Comparison of ENCODE assay signal across 31 cellular contexts in the genomic region with DNA sequence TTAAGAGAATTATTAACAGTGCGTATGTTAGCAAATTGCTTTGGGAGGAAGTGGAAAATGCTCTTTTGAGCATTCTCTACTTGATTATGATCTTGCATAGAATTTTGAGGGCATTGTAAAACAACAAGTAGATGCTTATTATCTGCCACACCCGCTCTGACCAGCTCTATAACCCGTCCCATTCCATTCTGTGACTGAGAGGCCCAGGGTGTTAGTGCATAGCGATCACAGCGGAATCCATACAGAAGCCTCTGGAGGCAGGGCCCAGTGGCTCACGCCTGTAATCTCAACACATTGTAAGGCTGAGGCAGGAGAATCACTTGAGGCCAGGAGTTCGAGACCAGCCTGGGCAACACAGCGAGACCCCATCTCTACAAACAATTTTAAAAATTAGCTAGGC. TPM values are rescaled to one million over a fixed set of nuclear protein-coding genes. Genes with fewer than 3 reads are reported as not detected.
A peak's percentile ranks its signal among the peaks of the same experiment; 100 is the strongest.
DNase-seq lines count a peak whose midpoint lies in the region; ATAC-seq, FAIRE-seq and TF ChIP-seq lines count a peak whose summit lies in the region.
"Had no signal": no experiment of that assay in that cellular context is flagged by ENCODE, and none has a peak within 500 bp of the region (broad histone marks: within the 10 kb centered on the region; RNA-seq: fewer than 3 reads in every experiment).

No MANE protein-coding gene starts in this region.

- TF ChIP-seq CTCF in K562 (IDR thresholded peaks at IDR 0.05 in 2 of 3, conservative IDR thresholded peaks at IDR 0.05 in 1 of 3; ENCODE audit: insufficient read depth in 2 of 3, low read depth in 1 of 3, low read length in 3 of 3) (no peak), osteoblast (IDR thresholded peaks at IDR 0.05; ENCODE audit: extremely low read depth, low read depth, low read length) (no peak)

- ATAC-seq in K562 (no peak), HG02852 (IDR thresholded peaks at IDR 0.05; ENCODE audit: unreplicated experiment) (no peak), GM19463 (IDR thresholded peaks at IDR 0.05; ENCODE audit: unreplicated experiment) (no peak)
- ATAC-seq: HCT116; HepG2; stimulated activated effector memory CD8-positive, alpha-beta T cell treated with anti-CD3 and anti-CD28 coated beads, Interleukin-12 subunit alpha, Interleukin-12 subunit beta, amount 100 ng/mL, for 72 hours had no signal

- H3K9ac ChIP-seq in BLaER1 treated with 17β-estradiol and CSF1 and Interleukin-3, amounts not matched to agents 10 nM and 100 nM, result peak overlapping the region; percentile 76 to 88 (median 85)
- H3K9ac ChIP-seq in K562 (ENCODE audit: insufficient read depth in 1 of 2, low read depth in 2 of 2, low read length in 2 of 2), result no peak overlapping the region

- BruUV-seq in K562 (replicated peaks; lab: Mats Ljungman, UMichigan), result no TSS peak

- no peak overlapping the region for H2AFZ ChIP-seq in K562 (ENCODE audit: low read depth, low read length)
- H2AFZ ChIP-seq in osteoblast (ENCODE audit: low read length), result no peak overlapping the region

- no peak for TF ChIP-seq EP300 in K562 (IDR thresholded peaks at IDR 0.05; ENCODE audit: low read length)

- no peak overlapping the region for H3K4me3 Mint-ChIP-seq in T-helper 2 cell treated with Interferon-gamma antibody and Interleukin-4, amounts not matched to agents 5 μg/mL and 100 μg/mL, for 36 hours
- H3K4me3 Mint-ChIP-seq: activated naive CD8-positive, alpha-beta T cell; memory B cell; naive B cell; stimulated activated effector memory CD8-positive, alpha-beta T cell treated with anti-CD3 and anti-CD28 coated beads, Interleukin-12 subunit alpha, Interleukin-12 subunit beta, amount 100 ng/mL, for 72 hours had no signal

- FAIRE-seq in K562 (lab: Jason Lieb, UNC), result no peak
- FAIRE-seq: endometrium, GM12892, HepG2, kidney had no signal

- 66% methylated on average over 8 of the region's 8 CpGs for WGBS in K562 (ENCODE audit: insufficient coverage, low coverage, missing lambda C conversion rate)

- H3K9me3 Mint-ChIP-seq in T-helper 2 cell treated with Interferon-gamma antibody and Interleukin-4, amounts not matched to agents 5 μg/mL and 100 μg/mL, for 36 hours, result no peaks in the 10 kb centered on the region
- H3K9me3 Mint-ChIP-seq: stimulated activated effector memory CD8-positive, alpha-beta T cell treated with anti-CD3 and anti-CD28 coated beads, Interleukin-12 subunit alpha, Interleukin-12 subunit beta, amount 100 ng/mL, for 72 hours had no signal

- POLR2A ChIA-PET in K562 (lab: Yijun Ruan, JAX), result interaction anchor here (0.6 to 0.9 kb wide), 2 partner anchors 13 to 56 kb away, joined by 3 read pairs; no protein-coding TSS in a partner anchor

- no peak overlapping the region for H3K27ac Mint-ChIP-seq in T-helper 2 cell treated with Interferon-gamma antibody and Interleukin-4, amounts not matched to agents 5 μg/mL and 100 μg/mL, for 36 hours
- H3K27ac Mint-ChIP-seq: activated naive CD8-positive, alpha-beta T cell; CD4-positive, CD25-positive, alpha-beta regulatory T cell; memory B cell; stimulated activated effector memory CD8-positive, alpha-beta T cell treated with anti-CD3 and anti-CD28 coated beads, Interleukin-12 subunit alpha, Interleukin-12 subunit beta, amount 100 ng/mL, for 72 hours had no signal

- TF ChIP-seq POLR2A in K562 (conservative IDR thresholded peaks at IDR 0.05), result no peak

- peaks cover 3% of the 10 kb centered on the region for H3K4me1 Mint-ChIP-seq in T-helper 2 cell treated with Interferon-gamma antibody and Interleukin-4, amounts not matched to agents 5 μg/mL and 100 μg/mL, for 36 hours (ENCODE audit: low read depth)
- H3K4me1 Mint-ChIP-seq: memory B cell; stimulated activated effector memory CD8-positive, alpha-beta T cell treated with anti-CD3 and anti-CD28 coated beads, Interleukin-12 subunit alpha, Interleukin-12 subunit beta, amount 100 ng/mL, for 72 hours had no signal

- DNase-seq in LHCN-M2 (ENCODE audit: low read depth), result peak; percentile 19
- no peak for DNase-seq in K562 (ENCODE audit: extremely low read depth in 1 of 4, low spot score in 3 of 4)
- no peak for DNase-seq in osteoblast (ENCODE audit: insufficient read length, low spot score, missing footprints)
- DNase-seq in T-helper 2 cell treated with Interferon-gamma antibody and Interleukin-4, amounts not matched to agents 5 μg/mL and 100 μg/mL, for 36 hours (ENCODE audit: low spot score), result no peak
- DNase-seq: activated CD4-positive, alpha-beta T cell treated with anti-CD3 and anti-CD28 coated beads, Interleukin-2, amount 50 U/mL, for 48 hours; activated CD8-positive, alpha-beta memory T cell treated with anti-CD3 and anti-CD28 coated beads, Interleukin-2, amount 50 U/mL, for 4 hours; aorta; CD4-positive, CD25-positive, alpha-beta regulatory T cell; cortex of kidney; EL; kidney; naive B cell; NCI-H1417; NCI-H2107; NCI-H510A; NK-92 treated with Interleukin-12 subunit alpha and Interleukin-12 subunit beta, amount 100 ng/mL, for 24 hours; occipital lobe; stimulated activated CD4-positive, alpha-beta T cell treated with anti-CD3 and anti-CD28 coated beads, Interleukin-2, amount 100 ng/mL, for 48 hours; T1000; uterus had no signal

- H3K27me3 ChIP-seq in BLaER1 treated with 17β-estradiol and CSF1 and Interleukin-3, amounts not matched to agents 10 nM and 100 nM, result no peaks in the 10 kb centered on the region
- H3K27me3 ChIP-seq in K562 (ENCODE audit: control insufficient read depth in 2 of 2, insufficient read depth in 2 of 2, low read length in 2 of 2) (no peaks in the 10 kb centered on the region), osteoblast (ENCODE audit: insufficient read depth, low read length) (no peaks in the 10 kb centered on the region)
- H3K27me3 ChIP-seq: suprapubic skin, uterus had no signal

- CTCF ChIA-PET in K562 (lab: Yijun Ruan, JAX; ENCODE audit: low intra/inter-chr PET ratio), result no interaction called here

- H3K4me1 ChIP-seq in BLaER1 treated with 17β-estradiol and CSF1 and Interleukin-3, amounts not matched to agents 10 nM and 100 nM, result peaks cover 44 to 81% (median 73%) of the 10 kb centered on the region in 10 experiments
- H3K4me1 ChIP-seq in K562 (replicated peaks in 1 of 2; ENCODE audit: control insufficient read depth in 2 of 2, insufficient read depth in 2 of 2, low read length in 2 of 2), result peaks cover 13 to 27% of the 10 kb centered on the region in 2 experiments; a peak in 4 of 5 replicates
- no peaks in the 10 kb centered on the region for H3K4me1 ChIP-seq in osteoblast (ENCODE audit: insufficient read depth, low read length)
- H3K4me1 ChIP-seq: suprapubic skin, uterus had no signal

- H4K20me1 ChIP-seq in BLaER1 treated with 17β-estradiol and CSF1 and Interleukin-3, amounts not matched to agents 10 nM and 100 nM, result no peaks in the 10 kb centered on the region; a peak in 1 of 22 replicates
- no peaks in the 10 kb centered on the region for H4K20me1 ChIP-seq in K562 (replicated peaks; ENCODE audit: control insufficient read depth, insufficient read depth, low read length)
- H4K20me1 ChIP-seq in osteoblast (ENCODE audit: insufficient read depth, low read length), result no peaks in the 10 kb centered on the region

- no peaks in the 10 kb centered on the region for H3K79me2 ChIP-seq in K562 (ENCODE audit: control insufficient read depth, insufficient read depth, low read length)
- no peaks in the 10 kb centered on the region for H3K79me2 ChIP-seq in osteoblast (ENCODE audit: insufficient read depth, low read length)

- no peaks in the 10 kb centered on the region for H3K9me1 ChIP-seq in K562 (ENCODE audit: control insufficient read depth, insufficient read depth, low read length)

- H3K9me3 ChIP-seq in BLaER1 treated with 17β-estradiol and CSF1 and Interleukin-3, amounts not matched to agents 10 nM and 100 nM (replicated peaks in 1 of 11), result peaks cover 8 to 48% (median 31%) of the 10 kb centered on the region in 11 experiments
- H3K9me3 ChIP-seq in K562 (replicated peaks; ENCODE audit: control insufficient read depth, insufficient read depth, low read depth, low read length), result no peaks in the 10 kb centered on the region
- H3K9me3 ChIP-seq in osteoblast (ENCODE audit: low read depth, low read length), result no peaks in the 10 kb centered on the region
- H3K9me3 ChIP-seq: suprapubic skin, uterus had no signal

- no peaks in the 10 kb centered on the region for H3K36me3 Mint-ChIP-seq in T-helper 2 cell treated with Interferon-gamma antibody and Interleukin-4, amounts not matched to agents 5 μg/mL and 100 μg/mL, for 36 hours (ENCODE audit: low read depth)
- H3K36me3 Mint-ChIP-seq: CD4-positive, CD25-positive, alpha-beta regulatory T cell; stimulated activated effector memory CD8-positive, alpha-beta T cell treated with anti-CD3 and anti-CD28 coated beads, Interleukin-12 subunit alpha, Interleukin-12 subunit beta, amount 100 ng/mL, for 72 hours had no signal

- peaks cover 0 to 10% (median 0%) of the 10 kb centered on the region in 11 experiments; a peak in 1 of 22 replicates for H3K36me3 ChIP-seq in BLaER1 treated with 17β-estradiol and CSF1 and Interleukin-3, amounts not matched to agents 10 nM and 100 nM
- H3K36me3 ChIP-seq in K562 (ENCODE audit: control insufficient read depth, insufficient read depth, low read length) (no peaks in the 10 kb centered on the region), osteoblast (ENCODE audit: insufficient read depth, low read length) (no peaks in the 10 kb centered on the region)
- H3K36me3 ChIP-seq: suprapubic skin, uterus had no signal

- intact Hi-C loops in K562 (cut with micrococcal nuclease), result loop anchor here (5.0 kb wide), 1 partner anchor 40 kb away; the partner anchor contains the start of gene WAC

- peaks cover 13% of the 10 kb centered on the region for H3K27me3 Mint-ChIP-seq in T-helper 2 cell treated with Interferon-gamma antibody and Interleukin-4, amounts not matched to agents 5 μg/mL and 100 μg/mL, for 36 hours (ENCODE audit: low read depth)

- H3K4me2 ChIP-seq in BLaER1 treated with 17β-estradiol and CSF1 and Interleukin-3, amounts not matched to agents 10 nM and 100 nM, result peak overlapping the region; percentile 61 to 94 (median 79)
- H3K4me2 ChIP-seq in K562 (ENCODE audit: insufficient read depth, low read length) (no peak overlapping the region), osteoblast (ENCODE audit: insufficient read depth, low read length) (peak overlapping the region; percentile 32)

- H3K4me3 ChIP-seq in BLaER1 treated with 17β-estradiol and CSF1 and Interleukin-3, amounts not matched to agents 10 nM and 100 nM, result peak overlapping the region in 7 of 10 experiments; percentile 4 to 48 (median 31); a peak in 10 of 20 replicates
- H3K4me3 ChIP-seq in K562 (no peak overlapping the region), osteoblast (ENCODE audit: insufficient read depth, low read length) (no peak overlapping the region)
- H3K4me3 ChIP-seq: suprapubic skin, uterus had no signal

- TF ChIP-seq RAD21 in K562 (CRISPR knock-in tag; conservative IDR thresholded peaks at IDR 0.05 in 1 of 2, IDR thresholded peaks at IDR 0.05 in 1 of 2), result no peak

- in situ Hi-C loops in K562 (cut with MboI), result no loop called here

- H3K27ac ChIP-seq in BLaER1 treated with 17β-estradiol and CSF1 and Interleukin-3, amounts not matched to agents 10 nM and 100 nM, result peak overlapping the region; percentile 79 to 99 (median 96)
- H3K27ac ChIP-seq in K562 (ENCODE audit: extremely low read depth, low read depth, low read length) (no peak overlapping the region), osteoblast (ENCODE audit: low read depth, low read length) (no peak overlapping the region)
- H3K27ac ChIP-seq: suprapubic skin, uterus had no signal

RNA-seq across cellular contexts. Expression of gene WAC, which starts 40.4 kb away (rescaled TPM):
- total RNA-seq in LHCN-M2 (2014; rRNA removed), result 56.5 and 64.7 TPM in 2 replicates
- polyA plus RNA-seq in LHCN-M2 (2012), result 28.5 TPM
- 109 and 323 TPM in 2 replicates for total RNA-seq in K562 (2011; cell fraction: chromatin; rRNA removed; ENCODE audit: low replicate concordance)
- total RNA-seq in K562 (2011; cell fraction: nucleolus; rRNA removed), result 50.0 and 61.3 TPM in 2 replicates
- total RNA-seq in K562 (2011; cell fraction: nucleoplasm; rRNA removed), result 147 and 225 TPM in 2 replicates
- 54.2 and 58.3 TPM in 2 replicates for total RNA-seq in K562 (2014; rRNA removed)
- total RNA-seq in K562 (2014; rRNA removed; fragmentation: Illumina TruSeq; extraction: Trizol), result 83.0 and 94.0 TPM in 2 replicates
- 76.1 and 78.2 TPM in 2 replicates for total RNA-seq in K562 (2015; rRNA removed; fragmentation: Illumina TruSeq; extraction: Trizol)
- 69.8 and 79.9 TPM in 2 replicates for total RNA-seq in K562 (2021)
- 113 and 123 TPM in 2 replicates for polyA plus RNA-seq in K562 (2011; rRNA removed)
- polyA plus RNA-seq in K562 (2011; cell fraction: cytosol; rRNA removed), result 56.4 and 68.4 TPM in 2 replicates
- polyA plus RNA-seq in K562 (2011; cell fraction: nucleus; rRNA removed), result 71.5 and 89.2 TPM in 2 replicates
- polyA plus RNA-seq in K562 (2012), result 51.5 and 71.6 TPM in 2 replicates
- polyA plus RNA-seq in K562 (2014; fragmentation: Illumina TruSeq; extraction: Trizol), result 96.7 and 116 TPM in 2 replicates
- polyA plus RNA-seq in K562 (2014; fragmentation: Nextera tagmentation; extraction: Ambion mirVana), result 10 to 100 TPM; 24.8 to 25.3 TPM
- polyA plus RNA-seq in K562 (2014; rRNA removed), result 51.5 and 56.8 TPM in 2 replicates
- 125 and 138 TPM in 2 replicates for polyA minus RNA-seq in K562 (2011; rRNA and poly(A)+ RNA removed)
- 39.5 and 43.6 TPM in 2 replicates for polyA minus RNA-seq in K562 (2011; cell fraction: cytosol; rRNA and poly(A)+ RNA removed)
- polyA minus RNA-seq in K562 (2011; cell fraction: nucleus; rRNA and poly(A)+ RNA removed), result 62.7 and 93.2 TPM in 2 replicates
- 77.1 and 93.4 TPM in 2 replicates for total RNA-seq in osteoblast

Comparison
In these comparisons a context has a peak if more than half of its experiments do, and no peak if none do; other contexts are left out.
1. H3K27ac ChIP-seq: peak in BLaER1 treated with 17β-estradiol and CSF1 and Interleukin-3, amounts not matched to agents 10 nM and 100 nM (11 of 11); none in K562 (single experiment) and osteoblast (single experiment).
2. H3K4me3 ChIP-seq: peak in BLaER1 treated with 17β-estradiol and CSF1 and Interleukin-3, amounts not matched to agents 10 nM and 100 nM (7 of 10); none in K562 (single experiment) and osteoblast (single experiment).
3. H3K9ac ChIP-seq: peak in BLaER1 treated with 17β-estradiol and CSF1 and Interleukin-3, amounts not matched to agents 10 nM and 100 nM (11 of 11); none in K562 (0 of 2).